ENCODE assay signal across 1 cellular context in genomic region chr19:8459520-8460260, GRCh38.
TF ChIP-seq lines count a peak whose summit lies in the region.

No MANE protein-coding gene starts in this region.

TF ChIP-seq in K562, 482 proteins besides CTCF, POLR2A, EP300 and RAD21:
- TF ChIP-seq ZNF699 (CRISPR knock-in tag; IDR thresholded peaks at IDR 0.05; ENCODE audit: insufficient replicate concordance) (no peak), NFRKB (IDR thresholded peaks at IDR 0.05; ENCODE audit: low read depth) (no peak), TCF7 (IDR thresholded peaks at IDR 0.05; ENCODE audit: borderline replicate concordance) (no peak), NR2C2 (CRISPR knock-in tag; IDR thresholded peaks at IDR 0.05) (no peak), NR2C2 (tag; IDR thresholded peaks at IDR 0.05) (no peak), GTF2B (IDR thresholded peaks at IDR 0.05; ENCODE audit: extremely low read depth, insufficient read length) (no peak), PHF20 (IDR thresholded peaks at IDR 0.05; ENCODE audit: partially characterized antibody) (no peak), GABPA (tag; conservative IDR thresholded peaks at IDR 0.05; ENCODE audit: low read depth) (no peak), NR4A1 (CRISPR knock-in tag; IDR thresholded peaks at IDR 0.05) (no peak), NR4A1 (tag; IDR thresholded peaks at IDR 0.05) (no peak), KLF10 (CRISPR knock-in tag; IDR thresholded peaks at IDR 0.05) (no peak), NR2F6 (CRISPR knock-in tag; IDR thresholded peaks at IDR 0.05) (no peak), BCL6 (CRISPR knock-in tag; IDR thresholded peaks at IDR 0.05) (no peak), SMARCB1 (IDR thresholded peaks at IDR 0.05; ENCODE audit: insufficient read length, low read depth) (no peak), STAT5B (CRISPR knock-in tag; IDR thresholded peaks at IDR 0.05) (no peak), ZBTB43 (CRISPR knock-in tag; IDR thresholded peaks at IDR 0.05) (no peak), ZNF224 (CRISPR knock-in tag; IDR thresholded peaks at IDR 0.05) (no peak), TOE1 (IDR thresholded peaks at IDR 0.05; ENCODE audit: borderline replicate concordance) (no peak), TOE1 (CRISPR knock-in tag; IDR thresholded peaks at IDR 0.05; ENCODE audit: borderline replicate concordance, low read depth) (no peak), TAF7 (tag; IDR thresholded peaks at IDR 0.05) (no peak), MLX (CRISPR knock-in tag; conservative IDR thresholded peaks at IDR 0.05) (no peak), ATF7 (IDR thresholded peaks at IDR 0.05) (no peak), HDAC1 (IDR thresholded peaks at IDR 0.05) (no peak)
TF ChIP-seq in K562: peak in this region for 0.
